In the genomic region with DNA sequence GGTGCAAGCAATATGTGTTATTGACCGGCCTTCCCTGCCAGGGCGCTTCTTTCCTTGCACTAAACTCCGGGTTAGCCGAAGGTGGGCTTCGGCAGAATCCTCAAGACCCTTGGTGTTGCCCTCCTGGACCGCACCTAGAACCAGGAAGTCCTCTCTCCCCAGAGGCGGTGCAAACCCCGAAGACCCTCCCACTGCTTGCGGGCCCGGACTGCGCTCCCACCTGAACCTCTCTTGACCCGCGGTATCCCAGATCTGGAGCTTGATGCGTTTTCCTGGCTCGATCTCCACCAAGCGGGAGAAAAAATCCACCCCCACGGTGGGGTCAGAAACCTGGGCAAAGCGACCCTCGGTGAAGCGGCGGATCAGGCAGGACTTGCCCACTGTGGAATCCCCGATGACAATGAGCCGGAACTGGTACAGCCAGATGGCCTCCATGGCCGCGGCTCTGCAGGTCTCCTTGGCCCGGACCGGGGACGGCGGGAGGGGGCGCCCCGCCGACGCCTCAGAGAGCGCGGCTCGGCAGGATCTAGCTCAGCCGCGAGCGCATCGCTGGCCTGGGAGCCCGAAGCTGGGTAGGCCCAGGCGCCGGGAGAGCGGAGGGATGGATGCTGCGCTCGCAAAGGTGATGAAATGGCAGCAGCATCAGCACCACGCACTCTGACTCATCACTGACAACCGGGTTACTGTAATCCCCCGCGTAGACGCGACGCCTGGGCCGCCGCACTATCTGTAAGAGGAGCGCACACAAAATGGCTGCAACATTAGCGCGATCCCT, we compare ENCODE assay signal across 8 cellular contexts. TPM values are rescaled to one million over a fixed set of nuclear protein-coding genes. Genes with fewer than 3 reads are reported as not detected.
DNase-seq lines count a peak whose midpoint lies in the region; ATAC-seq and TF ChIP-seq lines count a peak whose summit lies in the region.

A gene with protein sequence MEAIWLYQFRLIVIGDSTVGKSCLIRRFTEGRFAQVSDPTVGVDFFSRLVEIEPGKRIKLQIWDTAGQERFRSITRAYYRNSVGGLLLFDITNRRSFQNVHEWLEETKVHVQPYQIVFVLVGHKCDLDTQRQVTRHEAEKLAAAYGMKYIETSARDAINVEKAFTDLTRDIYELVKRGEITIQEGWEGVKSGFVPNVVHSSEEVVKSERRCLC (minus strand): TSS at position 638 of the 775 bp plus-strand sequence. CDS start 203 bp downstream, at position 435.

- CTCF ChIA-PET in activated naive CD4-positive, alpha-beta T cell treated with anti-CD3 and anti-CD28 coated beads, Interleukin-2, amount 10 ng/mL, durations not matched to agents 7 days and 5 days (lab: Charles Lee), result interaction anchor here (1.8 kb wide), 1 partner anchor 48 kb away, joined by 4 read pairs; a partner anchor contains a TSS

- H3K9ac ChIP-seq in parathyroid adenoma, result no peak within 1 kb of the TSS

- peaks cover 0 to 3% (median 0%) of the 10 kb centered on the region in 3 donors for H3K9me3 Mint-ChIP-seq in IgD-negative memory B cell
- H3K9me3 Mint-ChIP-seq in activated naive CD4-positive, alpha-beta T cell treated with anti-CD3 and anti-CD28 coated beads, Interleukin-2, amount 10 ng/mL, durations not matched to agents 7 days and 5 days, result no peaks in the 10 kb centered on the region

- H3K4me3 Mint-ChIP-seq in IgD-negative memory B cell, result peak within 1 kb of the TSS; percentile 86 to 93 (median 88)
- peak within 1 kb of the TSS; percentile 83 for H3K4me3 Mint-ChIP-seq in activated naive CD4-positive, alpha-beta T cell treated with anti-CD3 and anti-CD28 coated beads, Interleukin-2, amount 10 ng/mL, durations not matched to agents 7 days and 5 days

- H3K27me3 ChIP-seq in SJCRH30 (no peaks in the 10 kb centered on the region), parathyroid adenoma (ENCODE audit: control insufficient read depth, insufficient read depth, low read length) (no peaks in the 10 kb centered on the region), tibial artery (no peaks in the 10 kb centered on the region)

- peak within 1 kb of the TSS; percentile 35 for H3K4me2 ChIP-seq in parathyroid adenoma (ENCODE audit: low read length)

- H3K36me3 ChIP-seq in SJCRH30 (no peaks in the 10 kb centered on the region), parathyroid adenoma (ENCODE audit: control insufficient read depth, insufficient read depth, low read length) (no peaks in the 10 kb centered on the region), tibial artery (no peaks in the 10 kb centered on the region)

- H3K9me3 ChIP-seq in SJCRH30 (replicated peaks) (no peaks in the 10 kb centered on the region), parathyroid adenoma (ENCODE audit: control insufficient read depth, low read length) (no peaks in the 10 kb centered on the region), tibial artery (no peaks in the 10 kb centered on the region)

- no peaks in the 10 kb centered on the region for H3K79me2 ChIP-seq in parathyroid adenoma

- H3K4me3 ChIP-seq in SJCRH30 (peak within 1 kb of the TSS; percentile 52), parathyroid adenoma (ENCODE audit: low read depth, low read length) (peak within 1 kb of the TSS; percentile 27), tibial artery (peak within 1 kb of the TSS; percentile 36 to 42)

- intact Hi-C loops in Right ventricle myocardium inferior (cut with DNase I), result no loop called here
- intact Hi-C loops in tibial artery (cut with DNase I; ENCODE audit: low total_unique reads), result no loop called here

- peak; percentile 92 for ATAC-seq in GM21528 (IDR thresholded peaks at IDR 0.05; ENCODE audit: low FRiP score, unreplicated experiment)
- peak; percentile 72 for ATAC-seq in Right ventricle myocardium inferior

- peak within 1 kb of the TSS; percentile 30 to 96 (median 60) for H3K27ac Mint-ChIP-seq in IgD-negative memory B cell
- H3K27ac Mint-ChIP-seq in activated naive CD4-positive, alpha-beta T cell treated with anti-CD3 and anti-CD28 coated beads, Interleukin-2, amount 10 ng/mL, durations not matched to agents 7 days and 5 days, result peak within 1 kb of the TSS; percentile 91

- no peaks in the 10 kb centered on the region for H3K27me3 Mint-ChIP-seq in IgD-negative memory B cell
- H3K27me3 Mint-ChIP-seq in activated naive CD4-positive, alpha-beta T cell treated with anti-CD3 and anti-CD28 coated beads, Interleukin-2, amount 10 ng/mL, durations not matched to agents 7 days and 5 days, result no peaks in the 10 kb centered on the region

- TF ChIP-seq CTCF in parathyroid adenoma (IDR thresholded peaks at IDR 0.05), result no peak
- TF ChIP-seq CTCF in tibial artery (IDR thresholded peaks at IDR 0.05), result no peak

- H3K4me1 Mint-ChIP-seq in IgD-negative memory B cell, result peaks cover 8 to 14% (median 11%) of the 10 kb centered on the region in 3 donors
- peaks cover 31% of the 10 kb centered on the region for H3K4me1 Mint-ChIP-seq in activated naive CD4-positive, alpha-beta T cell treated with anti-CD3 and anti-CD28 coated beads, Interleukin-2, amount 10 ng/mL, durations not matched to agents 7 days and 5 days

- no peaks in the 10 kb centered on the region for H3K4me1 ChIP-seq in SJCRH30
- H3K4me1 ChIP-seq in parathyroid adenoma, result peaks cover 5% of the 10 kb centered on the region
- peaks cover 0 to 4% (median 0%) of the 10 kb centered on the region in 4 donors for H3K4me1 ChIP-seq in tibial artery

- peaks cover 2% of the 10 kb centered on the region for H3K36me3 Mint-ChIP-seq in IgD-negative memory B cell
- H3K36me3 Mint-ChIP-seq in activated naive CD4-positive, alpha-beta T cell treated with anti-CD3 and anti-CD28 coated beads, Interleukin-2, amount 10 ng/mL, durations not matched to agents 7 days and 5 days, result peaks cover 8% of the 10 kb centered on the region

- H2AFZ ChIP-seq in parathyroid adenoma, result peak within 1 kb of the TSS; percentile 83

- H3K27ac ChIP-seq in SJCRH30, result no peak within 1 kb of the TSS
- H3K27ac ChIP-seq in parathyroid adenoma, result peak within 1 kb of the TSS; percentile 61
- H3K27ac ChIP-seq in tibial artery, result no peak within 1 kb of the TSS

- DNase-seq in DMS53 treated with DMSO at 0.1 percent for 48 hours (lab: John Stamatoyannopoulos, UW; ENCODE audit: unreplicated experiment) (peak; percentile 79), SJCRH30 (peak; percentile 42 to 48), Right ventricle myocardium inferior (ENCODE audit: missing footprints) (peak; percentile 84), tibial artery (peak; percentile 24 to 43)
- DNase-seq in activated naive CD4-positive, alpha-beta T cell treated with anti-CD3 and anti-CD28 coated beads, Interleukin-2, amount 10 ng/mL, durations not matched to agents 7 days and 5 days, result peak; percentile 78

RNA-seq across cellular contexts. Expression of the gene that starts here (rescaled TPM):
- 5.2 TPM for polyA plus RNA-seq in IgD-negative memory B cell
- 0.34 and 0.56 TPM in 2 replicates for total RNA-seq in SJCRH30 (2014; rRNA removed; shearing (Covaris generic))
- 0.22 TPM for total RNA-seq in Right ventricle myocardium inferior

Comparison
In these comparisons a context has a peak if more than half of its experiments do, and no peak if none do; other contexts are left out.
1. Peak in DNase-seq and H3K4me3 ChIP-seq in SJCRH30; RNA of the gene not detected or under 1 TPM.
2. Peak in DNase-seq and ATAC-seq in Right ventricle myocardium inferior; RNA of the gene not detected or under 1 TPM.
3. DNase-seq: peak in every context shown above with its lines; median percentile 84 in Right ventricle myocardium inferior; 79 in DMS53 treated with DMSO at 0.1 percent for 48 hours; 78 in activated naive CD4-positive, alpha-beta T cell treated with anti-CD3 and anti-CD28 coated beads, Interleukin-2, amount 10 ng/mL, durations not matched to agents 7 days and 5 days; 45 in SJCRH30; 34 in tibial artery.